ENCODE assay signal across 8 cellular contexts in genomic region chr3:170179444-170179843, GRCh38. TPM values are rescaled to one million over a fixed set of nuclear protein-coding genes. Genes with fewer than 3 reads are reported as not detected.
DNase-seq lines count a peak whose midpoint lies in the region; ATAC-seq, FAIRE-seq and TF ChIP-seq lines count a peak whose summit lies in the region.

No MANE protein-coding gene starts in this region.

- no CpG with 5 or more reads among the region's 1 CpG for WGBS in IMR-90 (ENCODE audit: extremely low coverage in 2 of 2, insufficient read length in 1 of 2), 2 experiments
- 5% methylated on average over 1 of the region's 1 CpG for WGBS in GM12878 (ENCODE audit: insufficient coverage, insufficient replicate concordance, low lambda C conversion rate, missing lambda C conversion rate)

- H3K27me3 ChIP-seq in IMR-90 (ENCODE audit: control insufficient read depth, insufficient read depth, low read length): no peaks in the 10 kb centered on the region
- H3K27me3 ChIP-seq in GM12878 (replicated peaks in 1 of 2; ENCODE audit: control insufficient read depth in 2 of 2, insufficient read depth in 2 of 2, low read length in 1 of 2): no peaks in the 10 kb centered on the region
- no peaks in the 10 kb centered on the region for H3K27me3 ChIP-seq in naive thymus-derived CD4-positive, alpha-beta T cell (ENCODE audit: control insufficient read depth in 2 of 2, insufficient read depth in 2 of 2, low read length in 2 of 2)

- BruUV-seq in IMR-90 (replicated peaks; lab: Mats Ljungman, UMichigan): no TSS peak
- no TSS peak for BruUV-seq in GM12878 (replicated peaks; lab: Mats Ljungman, UMichigan)

- H3K23ac ChIP-seq in IMR-90 (ENCODE audit: low read depth, low read length): peak overlapping the region; percentile 50; the same call in 1 of the 2 replicates

- peaks cover 0 to 2% (median 0%) of the 10 kb centered on the region in 5 donors for H3K27me3 Mint-ChIP-seq in naive thymus-derived CD4-positive, alpha-beta T cell

- H2AK5ac ChIP-seq in IMR-90 (ENCODE audit: low read depth, low read length): no peak overlapping the region

- TF ChIP-seq CTCF in AG10803 (conservative IDR thresholded peaks at IDR 0.05; ENCODE audit: low read length): no peak
- no peak for TF ChIP-seq CTCF in IMR-90 (conservative IDR thresholded peaks at IDR 0.05; ENCODE audit: low read depth, low read length)
- no peak for TF ChIP-seq CTCF in GM12878 (IDR thresholded peaks at IDR 0.05 in 2 of 3, conservative IDR thresholded peaks at IDR 0.05 in 1 of 3; ENCODE audit: control insufficient read depth in 2 of 3, extremely low read depth in 1 of 3, insufficient read depth in 1 of 3, low read depth in 3 of 3, low read length in 3 of 3)

- RAD21 ChIA-PET in GM12878 (lab: Charles Lee; ENCODE audit: unreplicated experiment): interaction anchor here (1.1 to 2.9 kb wide), 7 partner anchors 8 to 177 kb away, joined by 3 to 11 read pairs (median 5); no protein-coding TSS in a partner anchor

- H2BK15ac ChIP-seq in IMR-90 (ENCODE audit: low read depth, low read length): no peak overlapping the region

- intact Hi-C loops in IMR-90 (cut with micrococcal nuclease): no loop called here
- intact Hi-C loops in GM12878 (cut with micrococcal nuclease; ENCODE audit: unreplicated experiment): no loop called here
- intact Hi-C loops in naive thymus-derived CD4-positive, alpha-beta T cell (cut with micrococcal nuclease): loop anchor here in 1 of 2 donors (5.0 kb wide), 1 partner anchor 52 kb away; no protein-coding TSS in a partner anchor

- SMC1A ChIA-PET in GM12878 (lab: Charles Lee; ENCODE audit: uncharacterized antibody, unreplicated experiment): interaction anchor here (0.8 to 2.7 kb wide), 15 partner anchors 8 to 211 kb away, joined by 3 to 19 read pairs (median 5); no protein-coding TSS in a partner anchor

- no peak overlapping the region for H2AK9ac ChIP-seq in IMR-90 (replicated peaks; ENCODE audit: low read depth, low read length, poor library complexity)

- H3K4me1 ChIP-seq in IMR-90 (ENCODE audit: control insufficient read depth, insufficient read depth, low read length): peaks cover 2% of the 10 kb centered on the region; the same call in 1 of the 2 replicates
- H3K4me1 ChIP-seq in GM12878 (ENCODE audit: control insufficient read depth, insufficient read depth, low read length): peaks cover 3% of the 10 kb centered on the region
- peaks cover 19 to 41% of the 10 kb centered on the region in 2 donors for H3K4me1 ChIP-seq in naive thymus-derived CD4-positive, alpha-beta T cell (ENCODE audit: control insufficient read depth in 2 of 2, insufficient read depth in 2 of 2, low read length in 2 of 2)

- dilution Hi-C loops in IMR-90 (cut with HindIII; ENCODE audit: low sequenced_read_pairs, unreplicated experiment): no loop called here

- H3K4me3 Mint-ChIP-seq in naive thymus-derived CD4-positive, alpha-beta T cell: peak overlapping the region; percentile 88 to 100 (median 99)

- H3K18ac ChIP-seq in IMR-90 (ENCODE audit: low read depth, low read length): no peak overlapping the region

- FAIRE-seq in GM12878 (lab: Jason Lieb, UNC): no peak

- H3K9ac ChIP-seq in IMR-90 (ENCODE audit: low read depth, low read length): peak overlapping the region; percentile 99
- H3K9ac ChIP-seq in GM12878 (ENCODE audit: control insufficient read depth, insufficient read depth, low read length): peak overlapping the region; percentile 98

- H3K9me3 ChIP-seq in IMR-90 (ENCODE audit: control insufficient read depth, insufficient read depth, low read length) (no peaks in the 10 kb centered on the region), GM12878 (replicated peaks; ENCODE audit: control insufficient read depth, insufficient read depth, low read length) (no peaks in the 10 kb centered on the region)
- H3K9me3 ChIP-seq in naive thymus-derived CD4-positive, alpha-beta T cell (ENCODE audit: control insufficient read depth in 2 of 3, low read length in 3 of 3): no peaks in the 10 kb centered on the region

- TF ChIP-seq EP300 in GM12878 (IDR thresholded peaks at IDR 0.05; ENCODE audit: borderline replicate concordance in 1 of 2, control insufficient read depth in 1 of 2, low read depth in 2 of 2, low read length in 2 of 2): no peak

- peaks cover 61% of the 10 kb centered on the region for H3K79me2 ChIP-seq in GM12878 (ENCODE audit: control insufficient read depth, insufficient read depth, low read length)

- H3K79me1 ChIP-seq in IMR-90 (ENCODE audit: low read depth in 1 of 2, low read length in 2 of 2): peaks cover 13 to 23% of the 10 kb centered on the region in 2 experiments

- H3K27ac ChIP-seq in IMR-90 (ENCODE audit: insufficient read depth, low read length): peak overlapping the region; percentile 47; the same call in 1 of the 2 replicates
- H3K27ac ChIP-seq in GM12878 (ENCODE audit: control insufficient read depth, insufficient read depth): peak overlapping the region; percentile 98
- H3K27ac ChIP-seq in naive thymus-derived CD4-positive, alpha-beta T cell (ENCODE audit: low read depth, low read length): peak overlapping the region; percentile 98

- H2AFZ ChIP-seq in IMR-90 (replicated peaks; ENCODE audit: low read length, poor library complexity) (no peak overlapping the region), GM12878 (ENCODE audit: control insufficient read depth, low read depth, low read length) (no peak overlapping the region)

- peaks cover 23% of the 10 kb centered on the region for H3K36me3 ChIP-seq in IMR-90 (ENCODE audit: control insufficient read depth, insufficient read depth, low read length)
- peaks cover 0 to 26% of the 10 kb centered on the region in 2 experiments; a peak in 3 of 4 replicates for H3K36me3 ChIP-seq in GM12878 (ENCODE audit: control insufficient read depth in 2 of 2, insufficient read depth in 2 of 2, low read length in 1 of 2)
- peaks cover 6 to 32% (median 14%) of the 10 kb centered on the region in 3 experiments for H3K36me3 ChIP-seq in naive thymus-derived CD4-positive, alpha-beta T cell (ENCODE audit: control insufficient read depth in 2 of 3, insufficient read depth in 3 of 3, low read length in 3 of 3)

- peaks cover 4 to 30% (median 25%) of the 10 kb centered on the region in 5 donors for H3K36me3 Mint-ChIP-seq in naive thymus-derived CD4-positive, alpha-beta T cell

- in situ Hi-C loops in IMR-90 (cut with MboI; ENCODE audit: low sequenced_read_pairs) (no loop called here), GM12878 (cut with MboI) (no loop called here)

- CTCF ChIA-PET in IMR-90 (lab: Yijun Ruan, JAX): interaction anchor here (0.6 kb wide), 1 partner anchor 659 kb away, joined by 3 read pairs; no protein-coding TSS in a partner anchor
- CTCF ChIA-PET in GM12878 (lab: Yijun Ruan, JAX): interaction anchor here (1.0 to 1.4 kb wide), 3 partner anchors 25 to 51 kb away, joined by 3 to 5 read pairs (median 3); no protein-coding TSS in a partner anchor
- CTCF ChIA-PET in naive thymus-derived CD4-positive, alpha-beta T cell (lab: Charles Lee): interaction anchor here (0.7 to 1.2 kb wide), 3 partner anchors 10 to 63 kb away, joined by 3 to 4 read pairs (median 3); no protein-coding TSS in a partner anchor

- no peak overlapping the region for H4K5ac ChIP-seq in IMR-90 (ENCODE audit: low read depth, low read length)

- H2BK120ac ChIP-seq in IMR-90 (ENCODE audit: low read depth, low read length): no peak overlapping the region

- peaks cover 2% of the 10 kb centered on the region; the same call in 1 of the 2 replicates for H3K9me1 ChIP-seq in IMR-90 (ENCODE audit: insufficient read depth, low read length)

- no peak overlapping the region for H4K8ac ChIP-seq in IMR-90 (ENCODE audit: low read depth in 2 of 2, low read length in 2 of 2)

- TF ChIP-seq RAD21 in IMR-90 (IDR thresholded peaks at IDR 0.05; ENCODE audit: low read length) (no peak), GM12878 (IDR thresholded peaks at IDR 0.05; ENCODE audit: insufficient read depth, low read depth, low read length) (no peak)

- POLR2A ChIA-PET in IMR-90 (lab: Charles Lee; ENCODE audit: unreplicated experiment): no interaction called here
- POLR2A ChIA-PET in GM12878 (lab: Charles Lee): interaction anchor here (1.2 to 1.3 kb wide), 2 partner anchors 8 to 25 kb away, joined by 5 to 7 read pairs; no protein-coding TSS in a partner anchor
- POLR2A ChIA-PET in naive thymus-derived CD4-positive, alpha-beta T cell (lab: Charles Lee): interaction anchor here (0.8 to 5.4 kb wide), 7 partner anchors 9 to 415 kb away, joined by 3 to 41 read pairs (median 7); partner anchors contain the start of genes SKIL and TERC

- peak overlapping the region; percentile 77 for H3K4me3 ChIP-seq in AG10803 (ENCODE audit: low read length)
- peak overlapping the region; percentile 92 for H3K4me3 ChIP-seq in IMR-90 (ENCODE audit: insufficient read depth, low read depth, low read length)
- peak overlapping the region; percentile 89 for H3K4me3 ChIP-seq in GM12878
- H3K4me3 ChIP-seq in naive thymus-derived CD4-positive, alpha-beta T cell (ENCODE audit: low read length): peak overlapping the region; percentile 93

- H4K91ac ChIP-seq in IMR-90 (ENCODE audit: insufficient read depth, low read depth, low read length): no peak overlapping the region

- H4K20me1 ChIP-seq in IMR-90 (ENCODE audit: insufficient read depth, low read length) (peaks cover 16% of the 10 kb centered on the region; the same call in 1 of the 2 replicates), GM12878 (ENCODE audit: control insufficient read depth, insufficient read depth) (no peaks in the 10 kb centered on the region)

- H3K9me3 Mint-ChIP-seq in naive thymus-derived CD4-positive, alpha-beta T cell: peaks cover 0 to 4% (median 0%) of the 10 kb centered on the region in 11 donors

- H3K56ac ChIP-seq in IMR-90 (ENCODE audit: extremely low read depth, insufficient read depth, low read length): peak overlapping the region; percentile 95; the same call in 1 of the 2 replicates

- no peak for DNase-seq in AG10803 (ENCODE audit: low read depth)
- no peak for DNase-seq in IMR-90
- DNase-seq in GM12878 (ENCODE audit: low read depth, low spot score): no peak
- DNase-seq in naive thymus-derived CD4-positive, alpha-beta T cell: no peak
- no peak for DNase-seq in DMS 273 treated with DMSO at 0.1 percent for 48 hours (lab: John Stamatoyannopoulos, UW)
- no peak for DNase-seq in NCI-H774 (lab: John Stamatoyannopoulos, UW)
- no peak for DNase-seq in islet precursor cell

- no peak overlapping the region for H3K4ac ChIP-seq in IMR-90 (ENCODE audit: low read depth, low read length)

- H3K27ac Mint-ChIP-seq in naive thymus-derived CD4-positive, alpha-beta T cell: peak overlapping the region; percentile 96 to 100 (median 100)

- H3K14ac ChIP-seq in IMR-90 (replicated peaks; ENCODE audit: low read depth, low read length): 0 out of 2 replicates have a peak overlapping the region, but pooled peaks have one; percentile 22

- no peak overlapping the region for H2BK20ac ChIP-seq in IMR-90 (ENCODE audit: low read depth, low read length)

- H3K4me2 ChIP-seq in IMR-90 (ENCODE audit: low read depth, low read length) (peak overlapping the region; percentile 95), GM12878 (ENCODE audit: control insufficient read depth, insufficient read depth) (peak overlapping the region; percentile 88)

- TF ChIP-seq POLR2A in IMR-90 (IDR thresholded peaks at IDR 0.05; ENCODE audit: low read depth, low read length): no peak
- no peak for TF ChIP-seq POLR2A in GM12878 (IDR thresholded peaks at IDR 0.05; ENCODE audit: low read depth, low read length)

- no peak for ATAC-seq in IMR-90 (ENCODE audit: low read depth)
- no peak for ATAC-seq in GM12878
- no peak for ATAC-seq in naive thymus-derived CD4-positive, alpha-beta T cell
- ATAC-seq in GM18909 (IDR thresholded peaks at IDR 0.05; ENCODE audit: poor library complexity, unreplicated experiment): no peak

- H2BK5ac ChIP-seq in IMR-90 (ENCODE audit: low read depth, low read length, poor library complexity, severe bottlenecking): no peak overlapping the region

- H3K4me1 Mint-ChIP-seq in naive thymus-derived CD4-positive, alpha-beta T cell: peaks cover 33 to 55% (median 45%) of the 10 kb centered on the region in 7 donors

RNA-seq across cellular contexts. Expression of gene PHC3, which starts 2.1 kb away (rescaled TPM):
- total RNA-seq in IMR-90 (2012; rRNA removed) (17.5 and 26.3 TPM in 2 replicates), GM12878 (2014; rRNA removed) (14.2 and 15.2 TPM in 2 replicates), GM12878 (2014; rRNA removed; fragmentation: Illumina TruSeq; extraction: Trizol) (20.5 and 25.2 TPM in 2 replicates), GM12878 (2021) (25.4 and 31.0 TPM in 2 replicates)
- polyA plus RNA-seq in IMR-90 (2012; rRNA removed) (18.3 and 24.2 TPM in 2 replicates), GM12878 (2011; rRNA removed) (36.4 and 58.0 TPM in 2 replicates), GM12878 (2014; fragmentation: Illumina TruSeq; extraction: Trizol) (18.9 and 21.4 TPM in 2 replicates), GM12878 (2014; fragmentation: Nextera tagmentation; extraction: Ambion mirVana) (1 to 10 TPM; 3.3 to 5.8 TPM), GM12878 (2014; rRNA removed) (12.1 and 15.0 TPM in 2 replicates), GM12878 (2016; fragmentation: Nextera tagmentation; extraction: Ambion mirVana) (10 to 100 TPM; 57.7 to 62.3 TPM)
- 3.0 and 9.0 TPM in 2 replicates for polyA plus RNA-seq in IMR-90 (2012; cell fraction: cytosol; rRNA removed)
- 18.4 and 48.1 TPM in 2 replicates for polyA plus RNA-seq in IMR-90 (2012; cell fraction: nucleus; rRNA removed; ENCODE audit: low replicate concordance)
- total RNA-seq in GM12878 (2013; cell fraction: nucleolus; rRNA removed): 197 and 221 TPM in 2 replicates
- polyA plus RNA-seq in GM12878 (2011; ENCODE audit: low read depth): 37.7 TPM
- 49.1 and 49.2 TPM in 2 replicates for polyA plus RNA-seq in GM12878 (2011; cell fraction: cytosol; rRNA removed)
- 60.0 and 88.0 TPM in 2 replicates for polyA plus RNA-seq in GM12878 (2011; cell fraction: nucleus; rRNA removed)
- polyA plus RNA-seq in GM12878 (2012): 22.3 and 53.4 TPM in 2 replicates
- 172 and 238 TPM in 2 replicates for polyA minus RNA-seq in GM12878 (2011; rRNA and poly(A)+ RNA removed)
- polyA minus RNA-seq in GM12878 (2011; cell fraction: cytosol; rRNA and poly(A)+ RNA removed): 15.1 and 18.0 TPM in 2 replicates
- polyA minus RNA-seq in GM12878 (2011; cell fraction: nucleus; rRNA and poly(A)+ RNA removed): 87.3 and 97.9 TPM in 2 replicates
- total RNA-seq in naive thymus-derived CD4-positive, alpha-beta T cell: 100 to 1,000 TPM in 4 of 5 experiments, 10 to 100 TPM in 1; 78.9 to 215 (median 158) TPM
- polyA plus RNA-seq in naive thymus-derived CD4-positive, alpha-beta T cell: 10 to 100 TPM; 46.3 to 67.2 TPM

RNA-seq across cellular contexts. Expression of gene PRKCI, which starts 42.8 kb away (rescaled TPM):
- 53.4 and 84.2 TPM in 2 replicates for total RNA-seq in IMR-90 (2012; rRNA removed)
- 21.0 and 28.7 TPM in 2 replicates for polyA plus RNA-seq in IMR-90 (2012; rRNA removed)
- polyA plus RNA-seq in IMR-90 (2012; cell fraction: cytosol; rRNA removed): 4.9 and 6.5 TPM in 2 replicates
- 6.0 and 33.5 TPM in 2 replicates for polyA plus RNA-seq in IMR-90 (2012; cell fraction: nucleus; rRNA removed; ENCODE audit: low replicate concordance)
- total RNA-seq in GM12878 (2013; cell fraction: nucleolus; rRNA removed): 16.3 and 22.2 TPM in 2 replicates
- 12.0 and 14.4 TPM in 2 replicates for total RNA-seq in GM12878 (2014; rRNA removed)
- total RNA-seq in GM12878 (2014; rRNA removed; fragmentation: Illumina TruSeq; extraction: Trizol): 14.1 and 14.6 TPM in 2 replicates
- total RNA-seq in GM12878 (2021): 9.5 and 10.8 TPM in 2 replicates
- 2.3 TPM for polyA plus RNA-seq in GM12878 (2011; ENCODE audit: low read depth)
- 11.7 and 19.0 TPM in 2 replicates for polyA plus RNA-seq in GM12878 (2011; rRNA removed)
- polyA plus RNA-seq in GM12878 (2011; cell fraction: cytosol; rRNA removed): 4.1 and 5.7 TPM in 2 replicates
- polyA plus RNA-seq in GM12878 (2011; cell fraction: nucleus; rRNA removed): 4.6 and 5.1 TPM in 2 replicates
- 5.3 and 5.6 TPM in 2 replicates for polyA plus RNA-seq in GM12878 (2012)
- polyA plus RNA-seq in GM12878 (2014; fragmentation: Illumina TruSeq; extraction: Trizol): 12.4 and 15.8 TPM in 2 replicates
- 1 to 10 TPM; 3.5 to 4.9 TPM for polyA plus RNA-seq in GM12878 (2014; fragmentation: Nextera tagmentation; extraction: Ambion mirVana)
- polyA plus RNA-seq in GM12878 (2014; rRNA removed): 8.0 and 8.6 TPM in 2 replicates
- 10 to 100 TPM; 13.8 to 15.4 TPM for polyA plus RNA-seq in GM12878 (2016; fragmentation: Nextera tagmentation; extraction: Ambion mirVana)
- 10.1 and 14.4 TPM in 2 replicates for polyA minus RNA-seq in GM12878 (2011; rRNA and poly(A)+ RNA removed)
- 6.3 and 7.8 TPM in 2 replicates for polyA minus RNA-seq in GM12878 (2011; cell fraction: cytosol; rRNA and poly(A)+ RNA removed)
- 5.2 and 11.9 TPM in 2 replicates for polyA minus RNA-seq in GM12878 (2011; cell fraction: nucleus; rRNA and poly(A)+ RNA removed)
- 10 to 100 TPM; 14.7 to 26.2 (median 20.5) TPM for total RNA-seq in naive thymus-derived CD4-positive, alpha-beta T cell
- 10 to 100 TPM; 21.7 to 22.6 TPM for polyA plus RNA-seq in naive thymus-derived CD4-positive, alpha-beta T cell

Comparison
In these comparisons a context has a peak if more than half of its experiments do, and no peak if none do; other contexts are left out.
1. H3K27ac ChIP-seq: peak in every context shown above with its lines; median percentile 98 in GM12878; 98 in naive thymus-derived CD4-positive, alpha-beta T cell; 47 in IMR-90.